In genomic region chr2:133120310-133120709, GRCh38 we compare ENCODE assay signal across 28 cellular contexts.
A peak's percentile ranks its signal among the peaks of the same experiment; 100 is the strongest.
DNase-seq lines count a peak whose midpoint lies in the region; ATAC-seq and TF ChIP-seq lines count a peak whose summit lies in the region.
"Had no signal": no experiment of that assay in that cellular context is flagged by ENCODE, and none has a peak within 500 bp of the region (broad histone marks: within the 10 kb centered on the region; RNA-seq: fewer than 3 reads in every experiment).

No MANE protein-coding gene starts in this region.

- no peaks in the 10 kb centered on the region for H3K9me3 ChIP-seq in mucosa of descending colon
- no peaks in the 10 kb centered on the region for H3K9me3 ChIP-seq in heart left ventricle
- H3K9me3 ChIP-seq: A549; BE2C; BLaER1; BLaER1 treated with 17β-estradiol and CSF1 and Interleukin-3, amounts not matched to agents 10 nM and 100 nM; Caco-2 had no signal

- TF ChIP-seq CTCF in mucosa of descending colon (IDR thresholded peaks at IDR 0.05): no peak
- TF ChIP-seq CTCF in heart left ventricle (IDR thresholded peaks at IDR 0.05): no peak

- 68 to 80% (median 75%) methylated on average over 1 of the region's 1 CpG for WGBS in heart left ventricle, 4 donors

- no peak for DNase-seq in left colon
- DNase-seq in mucosa of descending colon: no peak
- DNase-seq in EL: no peak
- DNase-seq in heart left ventricle: no peak
- DNase-seq: 8988T; ACHN; AML-193; BE2C; C1 segment of cervical spinal cord; Caco-2; Calu3; CD4-positive, alpha-beta memory T cell; CD4-positive, alpha-beta T cell; CD4-positive, CD25-positive, alpha-beta regulatory T cell; CD8-positive, alpha-beta memory T cell; CD8-positive, alpha-beta T cell; COR-L47; DMS 273 treated with DMSO at 0.1 percent for 48 hours; DMS153; DMS53; DMS79; DMS79 treated with DMSO at 0.1 percent for 48 hours; DND-41 had no signal

- intact Hi-C loops in left colon (cut with DNase I, micrococcal nuclease): no loop called here
- intact Hi-C loops in mucosa of descending colon (cut with DNase I, micrococcal nuclease): no loop called here
- intact Hi-C loops in heart left ventricle (cut with DNase I): no loop called here

- no peak for TF ChIP-seq POLR2A in heart left ventricle (IDR thresholded peaks at IDR 0.05)

- no peaks in the 10 kb centered on the region for H3K36me3 ChIP-seq in mucosa of descending colon (ENCODE audit: low read depth)
- no peaks in the 10 kb centered on the region for H3K36me3 ChIP-seq in heart left ventricle
- H3K36me3 ChIP-seq: BE2C; BLaER1; BLaER1 treated with 17β-estradiol and CSF1 and Interleukin-3, amounts not matched to agents 10 nM and 100 nM had no signal

- no peaks in the 10 kb centered on the region for H3K4me1 ChIP-seq in mucosa of descending colon (ENCODE audit: low read depth)
- peaks cover 0 to 11% (median 2%) of the 10 kb centered on the region in 12 donors for H3K4me1 ChIP-seq in heart left ventricle
- H3K4me1 ChIP-seq: A549, BE2C, BLaER1, Caco-2 had no signal

- no peak overlapping the region for H3K4me3 ChIP-seq in mucosa of descending colon
- H3K4me3 ChIP-seq in heart left ventricle: no peak overlapping the region
- H3K4me3 ChIP-seq: A549; BLaER1; BLaER1 treated with 17β-estradiol and CSF1 and Interleukin-3, amounts not matched to agents 10 nM and 100 nM had no signal

- no peaks in the 10 kb centered on the region for H3K27me3 ChIP-seq in heart left ventricle
- H3K27me3 ChIP-seq: BE2C; BLaER1; BLaER1 treated with 17β-estradiol and CSF1 and Interleukin-3, amounts not matched to agents 10 nM and 100 nM had no signal

- no peak overlapping the region for H3K27ac ChIP-seq in heart left ventricle
- H3K27ac ChIP-seq: 22Rv1; A549; BLaER1; BLaER1 treated with 17β-estradiol and CSF1 and Interleukin-3, amounts not matched to agents 10 nM and 100 nM; C4-2B had no signal

- peak; percentile 75 for ATAC-seq in left colon
- peak; percentile 57 for ATAC-seq in mucosa of descending colon
- no peak for ATAC-seq in heart left ventricle
- ATAC-seq: A549; CD8-positive, alpha-beta T cell had no signal

Comparison
In these comparisons a context has a peak if more than half of its experiments do, and no peak if none do; other contexts are left out.
1. ATAC-seq: peak in left colon (single experiment) and mucosa of descending colon (single experiment); none in heart left ventricle (0 of 4).